In the genomic region with DNA sequence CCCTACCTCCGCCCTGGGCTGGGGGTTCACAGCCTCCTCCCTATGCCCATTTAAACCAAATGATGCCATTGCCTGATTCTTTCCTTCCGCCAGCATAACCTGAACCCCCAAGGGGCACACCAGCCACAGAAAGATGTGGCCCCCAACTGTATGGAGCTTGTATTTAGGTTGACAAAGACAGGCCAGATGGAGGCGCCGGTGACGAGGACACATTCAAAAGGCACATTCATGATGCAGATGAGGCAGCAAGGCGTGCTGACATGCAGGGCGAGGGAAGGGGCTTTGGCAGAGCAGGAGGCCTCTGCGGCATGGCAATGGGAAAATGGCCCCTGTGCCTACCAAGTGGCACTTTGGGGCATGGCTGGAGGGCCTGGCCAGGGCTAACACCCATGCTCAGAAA, we compare ENCODE assay signal across 1 cellular context.
TF ChIP-seq lines count a peak whose summit lies in the region.

No MANE protein-coding gene starts in this region.

TF ChIP-seq in GM23338, 12 proteins besides CTCF, POLR2A, EP300 and RAD21 (continued from another document):
- TF ChIP-seq, protein P1, sequence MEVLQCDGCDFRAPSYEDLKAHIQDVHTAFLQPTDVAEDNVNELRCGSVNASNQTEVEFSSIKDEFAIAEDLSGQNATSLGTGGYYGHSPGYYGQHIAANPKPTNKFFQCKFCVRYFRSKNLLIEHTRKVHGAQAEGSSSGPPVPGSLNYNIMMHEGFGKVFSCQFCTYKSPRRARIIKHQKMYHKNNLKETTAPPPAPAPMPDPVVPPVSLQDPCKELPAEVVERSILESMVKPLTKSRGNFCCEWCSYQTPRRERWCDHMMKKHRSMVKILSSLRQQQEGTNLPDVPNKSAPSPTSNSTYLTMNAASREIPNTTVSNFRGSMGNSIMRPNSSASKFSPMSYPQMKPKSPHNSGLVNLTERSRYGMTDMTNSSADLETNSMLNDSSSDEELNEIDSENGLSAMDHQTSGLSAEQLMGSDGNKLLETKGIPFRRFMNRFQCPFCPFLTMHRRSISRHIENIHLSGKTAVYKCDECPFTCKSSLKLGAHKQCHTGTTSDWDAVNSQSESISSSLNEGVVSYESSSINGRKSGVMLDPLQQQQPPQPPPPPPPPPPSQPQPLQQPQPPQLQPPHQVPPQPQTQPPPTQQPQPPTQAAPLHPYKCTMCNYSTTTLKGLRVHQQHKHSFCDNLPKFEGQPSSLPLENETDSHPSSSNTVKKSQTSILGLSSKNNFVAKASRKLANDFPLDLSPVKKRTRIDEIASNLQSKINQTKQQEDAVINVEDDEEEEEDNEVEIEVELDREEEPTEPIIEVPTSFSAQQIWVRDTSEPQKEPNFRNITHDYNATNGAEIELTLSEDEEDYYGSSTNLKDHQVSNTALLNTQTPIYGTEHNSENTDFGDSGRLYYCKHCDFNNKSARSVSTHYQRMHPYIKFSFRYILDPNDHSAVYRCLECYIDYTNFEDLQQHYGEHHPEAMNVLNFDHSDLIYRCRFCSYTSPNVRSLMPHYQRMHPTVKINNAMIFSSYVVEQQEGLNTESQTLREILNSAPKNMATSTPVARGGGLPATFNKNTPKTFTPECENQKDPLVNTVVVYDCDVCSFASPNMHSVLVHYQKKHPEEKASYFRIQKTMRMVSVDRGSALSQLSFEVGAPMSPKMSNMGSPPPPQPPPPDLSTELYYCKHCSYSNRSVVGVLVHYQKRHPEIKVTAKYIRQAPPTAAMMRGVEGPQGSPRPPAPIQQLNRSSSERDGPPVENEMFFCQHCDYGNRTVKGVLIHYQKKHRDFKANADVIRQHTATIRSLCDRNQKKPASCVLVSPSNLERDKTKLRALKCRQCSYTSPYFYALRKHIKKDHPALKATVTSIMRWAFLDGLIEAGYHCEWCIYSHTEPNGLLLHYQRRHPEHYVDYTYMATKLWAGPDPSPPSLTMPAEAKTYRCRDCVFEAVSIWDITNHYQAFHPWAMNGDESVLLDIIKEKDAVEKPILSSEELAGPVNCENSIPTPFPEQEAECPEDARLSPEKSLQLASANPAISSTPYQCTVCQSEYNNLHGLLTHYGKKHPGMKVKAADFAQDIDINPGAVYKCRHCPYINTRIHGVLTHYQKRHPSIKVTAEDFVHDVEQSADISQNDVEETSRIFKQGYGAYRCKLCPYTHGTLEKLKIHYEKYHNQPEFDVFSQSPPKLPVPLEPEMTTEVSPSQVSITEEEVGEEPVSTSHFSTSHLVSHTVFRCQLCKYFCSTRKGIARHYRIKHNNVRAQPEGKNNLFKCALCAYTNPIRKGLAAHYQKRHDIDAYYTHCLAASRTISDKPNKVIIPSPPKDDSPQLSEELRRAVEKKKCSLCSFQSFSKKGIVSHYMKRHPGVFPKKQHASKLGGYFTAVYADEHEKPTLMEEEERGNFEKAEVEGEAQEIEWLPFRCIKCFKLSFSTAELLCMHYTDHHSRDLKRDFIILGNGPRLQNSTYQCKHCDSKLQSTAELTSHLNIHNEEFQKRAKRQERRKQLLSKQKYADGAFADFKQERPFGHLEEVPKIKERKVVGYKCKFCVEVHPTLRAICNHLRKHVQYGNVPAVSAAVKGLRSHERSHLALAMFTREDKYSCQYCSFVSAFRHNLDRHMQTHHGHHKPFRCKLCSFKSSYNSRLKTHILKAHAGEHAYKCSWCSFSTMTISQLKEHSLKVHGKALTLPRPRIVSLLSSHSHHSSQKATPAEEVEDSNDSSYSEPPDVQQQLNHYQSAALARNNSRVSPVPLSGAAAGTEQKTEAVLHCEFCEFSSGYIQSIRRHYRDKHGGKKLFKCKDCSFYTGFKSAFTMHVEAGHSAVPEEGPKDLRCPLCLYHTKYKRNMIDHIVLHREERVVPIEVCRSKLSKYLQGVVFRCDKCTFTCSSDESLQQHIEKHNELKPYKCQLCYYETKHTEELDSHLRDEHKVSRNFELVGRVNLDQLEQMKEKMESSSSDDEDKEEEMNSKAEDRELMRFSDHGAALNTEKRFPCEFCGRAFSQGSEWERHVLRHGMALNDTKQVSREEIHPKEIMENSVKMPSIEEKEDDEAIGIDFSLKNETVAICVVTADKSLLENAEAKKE (CRISPR knock-in tag; IDR thresholded peaks at IDR 0.05): no peak
- TF ChIP-seq STAT1 (IDR thresholded peaks at IDR 0.05; ENCODE audit: unreplicated experiment) (no peak), JUNB (IDR thresholded peaks at IDR 0.05; ENCODE audit: unreplicated experiment) (no peak)
- TF ChIP-seq, protein P2, sequence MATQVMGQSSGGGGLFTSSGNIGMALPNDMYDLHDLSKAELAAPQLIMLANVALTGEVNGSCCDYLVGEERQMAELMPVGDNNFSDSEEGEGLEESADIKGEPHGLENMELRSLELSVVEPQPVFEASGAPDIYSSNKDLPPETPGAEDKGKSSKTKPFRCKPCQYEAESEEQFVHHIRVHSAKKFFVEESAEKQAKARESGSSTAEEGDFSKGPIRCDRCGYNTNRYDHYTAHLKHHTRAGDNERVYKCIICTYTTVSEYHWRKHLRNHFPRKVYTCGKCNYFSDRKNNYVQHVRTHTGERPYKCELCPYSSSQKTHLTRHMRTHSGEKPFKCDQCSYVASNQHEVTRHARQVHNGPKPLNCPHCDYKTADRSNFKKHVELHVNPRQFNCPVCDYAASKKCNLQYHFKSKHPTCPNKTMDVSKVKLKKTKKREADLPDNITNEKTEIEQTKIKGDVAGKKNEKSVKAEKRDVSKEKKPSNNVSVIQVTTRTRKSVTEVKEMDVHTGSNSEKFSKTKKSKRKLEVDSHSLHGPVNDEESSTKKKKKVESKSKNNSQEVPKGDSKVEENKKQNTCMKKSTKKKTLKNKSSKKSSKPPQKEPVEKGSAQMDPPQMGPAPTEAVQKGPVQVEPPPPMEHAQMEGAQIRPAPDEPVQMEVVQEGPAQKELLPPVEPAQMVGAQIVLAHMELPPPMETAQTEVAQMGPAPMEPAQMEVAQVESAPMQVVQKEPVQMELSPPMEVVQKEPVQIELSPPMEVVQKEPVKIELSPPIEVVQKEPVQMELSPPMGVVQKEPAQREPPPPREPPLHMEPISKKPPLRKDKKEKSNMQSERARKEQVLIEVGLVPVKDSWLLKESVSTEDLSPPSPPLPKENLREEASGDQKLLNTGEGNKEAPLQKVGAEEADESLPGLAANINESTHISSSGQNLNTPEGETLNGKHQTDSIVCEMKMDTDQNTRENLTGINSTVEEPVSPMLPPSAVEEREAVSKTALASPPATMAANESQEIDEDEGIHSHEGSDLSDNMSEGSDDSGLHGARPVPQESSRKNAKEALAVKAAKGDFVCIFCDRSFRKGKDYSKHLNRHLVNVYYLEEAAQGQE (IDR thresholded peaks at IDR 0.05; ENCODE audit: unreplicated experiment): no peak
